In the genomic region with DNA sequence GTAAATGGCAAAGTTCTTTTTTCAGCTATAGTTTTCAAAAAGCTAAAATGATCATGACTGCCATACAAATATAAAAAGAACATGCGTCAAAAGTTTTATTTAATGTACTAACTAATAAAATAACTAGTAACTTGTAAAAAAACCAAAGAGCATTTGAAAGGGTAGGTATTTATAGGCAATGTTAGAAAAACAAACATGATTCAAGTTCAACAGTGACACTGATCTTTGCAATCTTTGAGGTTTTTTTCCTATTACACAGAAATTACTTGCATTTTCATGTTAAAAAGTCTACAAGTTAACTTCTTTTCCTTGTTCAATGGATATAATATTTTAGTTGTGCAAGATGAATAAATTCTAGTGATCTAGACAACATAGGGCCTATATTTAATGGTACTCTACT, we compare ENCODE assay signal across 18 cellular contexts.
"Had no signal": no experiment of that assay in that cellular context is flagged by ENCODE, and none has a peak within 500 bp of the region (broad histone marks: within the 10 kb centered on the region; RNA-seq: fewer than 3 reads in every experiment).

No MANE protein-coding gene starts in this region.

- H3K4me3 ChIP-seq: adrenal gland, ascending aorta, breast epithelium, coronary artery, heart right ventricle, pancreas, psoas muscle, skin epidermis, stomach, suprapubic skin, tibial nerve had no signal

- H3K9me3 ChIP-seq: adrenal gland, ascending aorta, breast epithelium, heart right ventricle, pancreas, psoas muscle, stomach, suprapubic skin, tibial nerve had no signal

- H3K4me1 ChIP-seq: adrenal gland, ascending aorta, breast epithelium, psoas muscle, stomach, suprapubic skin had no signal

- H3K36me3 ChIP-seq: adrenal gland, ascending aorta, breast epithelium, heart right ventricle, pancreas, stomach, suprapubic skin, tibial nerve had no signal

- DNase-seq: activated T-cell treated with anti-CD3 and anti-CD28 coated beads, Interleukin-2, amount 50 U/mL, for 24 hours; adrenal gland; foreskin fibroblast; heart right ventricle; left colon; pancreas; psoas muscle; right cardiac atrium; stomach had no signal

- H3K27ac ChIP-seq: adrenal gland, ascending aorta, breast epithelium, coronary artery, heart right ventricle, pancreas, psoas muscle, skin epidermis, stomach, suprapubic skin, tibial nerve had no signal

- ATAC-seq: activated naive CD4-positive, alpha-beta T cell treated with anti-CD3 and anti-CD28 coated beads, Interleukin-2, amount 50 U/mL, for 72 hours; activated T-helper 17 cell treated with anti-CD3 and anti-CD28 coated beads, Interleukin-2, amount 50 U/mL, for 72 hours; heart right ventricle; left colon; pancreas; psoas muscle; right cardiac atrium; stimulated activated memory B cell treated with anti-CD40 and anti-IgM and Interleukin-4, amounts not matched to agents 10 μg/mL and 1 μg/mL and 100 μg/mL, for 72 hours had no signal

- H3K27me3 ChIP-seq: adrenal gland, ascending aorta, breast epithelium, heart right ventricle, pancreas, stomach, suprapubic skin, tibial nerve had no signal
